ENCODE assay signal across 35 cellular contexts in the genomic region with DNA sequence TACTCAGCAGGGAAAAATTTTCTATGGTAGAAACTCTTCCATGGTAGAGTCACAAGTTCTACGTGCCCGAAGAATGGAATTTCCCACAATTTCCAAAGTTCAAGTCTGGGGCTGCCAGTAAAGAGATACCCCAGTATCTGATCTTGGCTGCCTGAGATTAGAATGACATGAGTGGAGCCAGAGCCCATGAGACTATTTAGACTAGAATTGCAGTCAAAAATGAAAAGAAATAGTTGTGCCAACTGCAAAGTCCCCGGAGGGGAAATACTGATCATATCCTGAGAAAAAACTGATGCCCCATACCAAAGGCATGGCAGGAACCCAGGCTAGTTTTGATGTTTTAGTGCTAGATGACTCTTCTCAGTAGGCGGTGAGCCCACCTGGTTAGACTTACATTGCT. TPM values are rescaled to one million over a fixed set of nuclear protein-coding genes. Genes with fewer than 3 reads are reported as not detected.
"Had no signal": no experiment of that assay in that cellular context is flagged by ENCODE, and none has a peak within 500 bp of the region (broad histone marks: within the 10 kb centered on the region; RNA-seq: fewer than 3 reads in every experiment).

No MANE protein-coding gene starts in this region.

- H3K27ac Mint-ChIP-seq: activated CD4-positive, alpha-beta memory T cell treated with anti-CD3 and anti-CD28 coated beads for 36 hours; activated CD4-positive, alpha-beta T cell treated with anti-CD3 and anti-CD28 coated beads, Interleukin-2, amount 10 ng/mL, durations not matched to agents 24 days and 14 days; activated naive CD4-positive, alpha-beta T cell treated with anti-CD3 and anti-CD28 coated beads for 36 hours; activated naive CD8-positive, alpha-beta T cell treated with anti-CD3 and anti-CD28 coated beads, Interleukin-2, amount 10 ng/mL, durations not matched to agents 7 days and 5 days; activated T-helper 1 cell treated with anti-CD3 and anti-CD28 coated beads, Interleukin-12 subunit alpha, Interleukin-12 subunit beta, Interleukin-2, Interleukin-4 antibody, amounts not matched to agents 30 ng/mL and 10 ng/mL and 1 ng/mL, durations not matched to agents 14 hours and 24 hours and 36 hours; natural killer cell treated with Interleukin-12 subunit alpha and Interleukin-12 subunit beta and Interleukin-15 and Interleukin-18, amount 100 ng/mL, for 72 hours had no signal

- H3K27ac ChIP-seq: brain microvascular endothelial cell, esophagus squamous epithelium, left lung, lower lobe of right lung, right atrium auricular region, testis, transverse colon had no signal

- H3K9me3 Mint-ChIP-seq: activated CD4-positive, alpha-beta memory T cell treated with anti-CD3 and anti-CD28 coated beads for 36 hours; activated CD4-positive, alpha-beta T cell treated with anti-CD3 and anti-CD28 coated beads, Interleukin-2, amount 10 ng/mL, durations not matched to agents 24 days and 14 days; activated naive CD4-positive, alpha-beta T cell treated with anti-CD3 and anti-CD28 coated beads for 36 hours; activated naive CD8-positive, alpha-beta T cell treated with anti-CD3 and anti-CD28 coated beads, Interleukin-2, amount 10 ng/mL, durations not matched to agents 7 days and 5 days; activated T-helper 1 cell treated with anti-CD3 and anti-CD28 coated beads, Interleukin-12 subunit alpha, Interleukin-12 subunit beta, Interleukin-2, Interleukin-4 antibody, amounts not matched to agents 30 ng/mL and 10 ng/mL and 1 ng/mL, durations not matched to agents 14 hours and 24 hours and 36 hours; natural killer cell treated with Interleukin-12 subunit alpha and Interleukin-12 subunit beta and Interleukin-15 and Interleukin-18, amount 100 ng/mL, for 72 hours had no signal

- H3K27me3 ChIP-seq: brain microvascular endothelial cell, esophagus squamous epithelium, left lung, right atrium auricular region, testis, transverse colon had no signal

- H3K36me3 ChIP-seq: brain microvascular endothelial cell, esophagus squamous epithelium, left lung, lower lobe of right lung, right atrium auricular region, transverse colon had no signal

- ATAC-seq: left lung; lower lobe of right lung; natural killer cell treated with Interleukin-12 subunit alpha and Interleukin-12 subunit beta and Interleukin-15 and Interleukin-18, amount 100 ng/mL, for 72 hours; stimulated activated naive CD8-positive, alpha-beta T cell treated with anti-CD3 and anti-CD28 coated beads, Interleukin-15, Interleukin-2, amounts not matched to agents 100 U/mL and 50 U/mL, for 24 hours had no signal

- H3K4me3 ChIP-seq: esophagus squamous epithelium, left lung, lower lobe of right lung, right atrium auricular region, testis, transverse colon had no signal

- H3K36me3 Mint-ChIP-seq: activated CD4-positive, alpha-beta memory T cell treated with anti-CD3 and anti-CD28 coated beads for 36 hours; activated naive CD8-positive, alpha-beta T cell treated with anti-CD3 and anti-CD28 coated beads, Interleukin-2, amount 10 ng/mL, durations not matched to agents 7 days and 5 days; natural killer cell treated with Interleukin-12 subunit alpha and Interleukin-12 subunit beta and Interleukin-15 and Interleukin-18, amount 100 ng/mL, for 72 hours had no signal

- DNase-seq: activated CD4-positive, alpha-beta memory T cell treated with anti-CD3 and anti-CD28 coated beads for 36 hours; activated CD4-positive, alpha-beta T cell treated with anti-CD3 and anti-CD28 coated beads, Interleukin-2, amount 10 ng/mL, durations not matched to agents 24 days and 14 days; activated CD4-positive, CD25-positive, alpha-beta regulatory T cell treated with anti-CD3 and anti-CD28 coated beads, Interleukin-2, amount 50 U/mL, for 72 hours; activated CD8-positive, alpha-beta memory T cell treated with anti-CD3 and anti-CD28 coated beads, Interleukin-2, amount 50 U/mL, for 4 hours; activated effector memory CD4-positive, alpha-beta T cell treated with anti-CD3 and anti-CD28 coated beads, Interleukin-2, amount 50 U/mL, for 16 hours; activated naive CD4-positive, alpha-beta T cell treated with anti-CD3 and anti-CD28 coated beads for 36 hours; activated naive CD8-positive, alpha-beta T cell treated with anti-CD3 and anti-CD28 coated beads, Interleukin-2, amount 10 ng/mL, durations not matched to agents 7 days and 5 days; activated T-cell treated with anti-CD3 and anti-CD28 coated beads, Interleukin-2, amount 50 U/mL, for 1 hour; amniotic stem cell; brain microvascular endothelial cell; esophagus squamous epithelium; head of caudate nucleus; hypothalamus; left lung; lower lobe of right lung; mesendoderm; stimulated activated CD4-positive, alpha-beta T cell treated with anti-CD3 and anti-CD28 coated beads, Interleukin-2, amount 100 ng/mL, for 48 hours; stimulated activated naive CD8-positive, alpha-beta T cell treated with anti-CD3 and anti-CD28 coated beads, Interleukin-15, Interleukin-2, amounts not matched to agents 100 U/mL and 50 U/mL, for 24 hours; testis; transverse colon had no signal

- H3K9me3 ChIP-seq: esophagus squamous epithelium, left lung, lower lobe of right lung, right atrium auricular region, testis, transverse colon had no signal

- H3K4me3 Mint-ChIP-seq: activated CD4-positive, alpha-beta memory T cell treated with anti-CD3 and anti-CD28 coated beads for 36 hours; activated CD4-positive, alpha-beta T cell treated with anti-CD3 and anti-CD28 coated beads, Interleukin-2, amount 10 ng/mL, durations not matched to agents 24 days and 14 days; activated naive CD4-positive, alpha-beta T cell treated with anti-CD3 and anti-CD28 coated beads for 36 hours; activated naive CD8-positive, alpha-beta T cell treated with anti-CD3 and anti-CD28 coated beads, Interleukin-2, amount 10 ng/mL, durations not matched to agents 7 days and 5 days; activated T-helper 1 cell treated with anti-CD3 and anti-CD28 coated beads, Interleukin-12 subunit alpha, Interleukin-12 subunit beta, Interleukin-2, Interleukin-4 antibody, amounts not matched to agents 30 ng/mL and 10 ng/mL and 1 ng/mL, durations not matched to agents 14 hours and 24 hours and 36 hours; natural killer cell treated with Interleukin-12 subunit alpha and Interleukin-12 subunit beta and Interleukin-15 and Interleukin-18, amount 100 ng/mL, for 72 hours had no signal

- H3K4me1 ChIP-seq: left lung, lower lobe of right lung, right atrium auricular region, transverse colon had no signal

RNA-seq across cellular contexts. Expression of a gene that starts 11.2 kb away (rescaled TPM):
- total RNA-seq: activated CD4-positive, alpha-beta T cell treated with anti-CD3 and anti-CD28 coated beads, Interleukin-2, amount 10 ng/mL, durations not matched to agents 24 days and 14 days; activated CD8-positive, alpha-beta memory T cell treated with anti-CD3 and anti-CD28 coated beads for 36 hours; activated naive CD8-positive, alpha-beta T cell treated with anti-CD3 and anti-CD28 coated beads, Interleukin-2, amount 10 ng/mL, durations not matched to agents 7 days and 5 days; activated T-helper 1 cell treated with anti-CD3 and anti-CD28 coated beads, Interleukin-12 subunit alpha, Interleukin-12 subunit beta, Interleukin-2, Interleukin-4 antibody, amounts not matched to agents 30 ng/mL and 10 ng/mL and 1 ng/mL, durations not matched to agents 14 hours and 24 hours and 36 hours; astrocyte; cardiac septum; cerebellum; endothelial cell of umbilical vein; esophagus squamous epithelium; left lung; lower lobe of right lung; mononuclear cell; myocyte; natural killer cell treated with Interleukin-12 subunit alpha and Interleukin-12 subunit beta and Interleukin-15 and Interleukin-18, amount 100 ng/mL, for 72 hours; omental fat pad; pulmonary artery endothelial cell; right atrium auricular region; skeletal muscle tissue; T-helper 1 cell treated with Interleukin-12 subunit alpha and Interleukin-12 subunit beta and Interleukin-4 antibody, amounts not matched to agents 30 ng/mL and 1 ng/mL, for 36 hours; transverse colon; urinary bladder had no signal
- polyA plus RNA-seq: urinary bladder had no signal

RNA-seq across cellular contexts. Expression of a gene that starts 25.0 kb away (rescaled TPM):
- total RNA-seq: activated CD4-positive, alpha-beta T cell treated with anti-CD3 and anti-CD28 coated beads, Interleukin-2, amount 10 ng/mL, durations not matched to agents 24 days and 14 days; activated CD8-positive, alpha-beta memory T cell treated with anti-CD3 and anti-CD28 coated beads for 36 hours; activated naive CD4-positive, alpha-beta T cell treated with anti-CD3 and anti-CD28 coated beads for 36 hours; activated naive CD8-positive, alpha-beta T cell treated with anti-CD3 and anti-CD28 coated beads, Interleukin-2, amount 10 ng/mL, durations not matched to agents 7 days and 5 days; activated T-helper 1 cell treated with anti-CD3 and anti-CD28 coated beads, Interleukin-12 subunit alpha, Interleukin-12 subunit beta, Interleukin-2, Interleukin-4 antibody, amounts not matched to agents 30 ng/mL and 10 ng/mL and 1 ng/mL, durations not matched to agents 14 hours and 24 hours and 36 hours; astrocyte; cardiac septum; cerebellum; endothelial cell of umbilical vein; esophagus squamous epithelium; left lung; lower lobe of right lung; mononuclear cell; myocyte; natural killer cell treated with Interleukin-12 subunit alpha and Interleukin-12 subunit beta and Interleukin-15 and Interleukin-18, amount 100 ng/mL, for 72 hours; omental fat pad; pulmonary artery endothelial cell; right atrium auricular region; skeletal muscle tissue; T-helper 1 cell treated with Interleukin-12 subunit alpha and Interleukin-12 subunit beta and Interleukin-4 antibody, amounts not matched to agents 30 ng/mL and 1 ng/mL, for 36 hours; urinary bladder had no signal
- polyA plus RNA-seq: endothelial cell of umbilical vein, urinary bladder had no signal

RNA-seq across cellular contexts. Expression of a gene that starts 36.1 kb away (rescaled TPM):
- total RNA-seq: activated CD4-positive, alpha-beta T cell treated with anti-CD3 and anti-CD28 coated beads, Interleukin-2, amount 10 ng/mL, durations not matched to agents 24 days and 14 days; activated CD8-positive, alpha-beta memory T cell treated with anti-CD3 and anti-CD28 coated beads for 36 hours; activated naive CD4-positive, alpha-beta T cell treated with anti-CD3 and anti-CD28 coated beads for 36 hours; activated T-helper 1 cell treated with anti-CD3 and anti-CD28 coated beads, Interleukin-12 subunit alpha, Interleukin-12 subunit beta, Interleukin-2, Interleukin-4 antibody, amounts not matched to agents 30 ng/mL and 10 ng/mL and 1 ng/mL, durations not matched to agents 14 hours and 24 hours and 36 hours; mononuclear cell; natural killer cell treated with Interleukin-12 subunit alpha and Interleukin-12 subunit beta and Interleukin-15 and Interleukin-18, amount 100 ng/mL, for 72 hours had no signal
